1 cellular context compared by ENCODE assay signal in the genomic region with DNA sequence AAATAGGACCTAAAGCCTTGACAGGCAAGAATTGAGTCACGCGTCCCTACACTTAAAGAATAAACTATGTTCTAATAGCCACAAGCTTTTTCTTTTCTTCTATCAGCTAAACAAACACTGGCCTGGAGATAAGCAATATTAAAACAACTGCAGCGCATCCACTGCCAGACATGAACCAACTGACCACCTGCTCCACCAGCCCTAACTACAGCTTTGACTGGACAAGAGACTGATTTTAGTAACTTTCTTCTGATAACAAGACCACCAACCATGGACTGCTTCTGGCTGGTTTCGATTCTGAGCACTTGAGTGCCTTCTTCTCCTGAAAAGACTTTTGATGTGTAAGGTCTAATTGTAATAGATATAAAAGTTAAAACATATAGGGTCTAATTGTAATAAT.
A peak's percentile ranks its signal among the peaks of the same experiment; 100 is the strongest.
TF ChIP-seq lines count a peak whose summit lies in the region.

No MANE protein-coding gene starts in this region.

TF ChIP-seq in GM12878, 131 proteins besides CTCF, POLR2A, EP300 and RAD21:
- TF ChIP-seq, protein P1, sequence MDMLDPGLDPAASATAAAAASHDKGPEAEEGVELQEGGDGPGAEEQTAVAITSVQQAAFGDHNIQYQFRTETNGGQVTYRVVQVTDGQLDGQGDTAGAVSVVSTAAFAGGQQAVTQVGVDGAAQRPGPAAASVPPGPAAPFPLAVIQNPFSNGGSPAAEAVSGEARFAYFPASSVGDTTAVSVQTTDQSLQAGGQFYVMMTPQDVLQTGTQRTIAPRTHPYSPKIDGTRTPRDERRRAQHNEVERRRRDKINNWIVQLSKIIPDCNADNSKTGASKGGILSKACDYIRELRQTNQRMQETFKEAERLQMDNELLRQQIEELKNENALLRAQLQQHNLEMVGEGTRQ (IDR thresholded peaks at IDR 0.05; ENCODE audit: borderline replicate concordance, low read depth, low read length) = no peak
- no peak for TF ChIP-seq MYC (IDR thresholded peaks at IDR 0.05; ENCODE audit: insufficient read depth, insufficient read length, insufficient replicate concordance, low read length, severe bottlenecking)
- no peak for TF ChIP-seq STAT3 (IDR thresholded peaks at IDR 0.05; ENCODE audit: low read depth, low read length)
- TF ChIP-seq RUNX3 (IDR thresholded peaks at IDR 0.05; ENCODE audit: low read length) = peak; percentile 81
- TF ChIP-seq, protein P2, sequence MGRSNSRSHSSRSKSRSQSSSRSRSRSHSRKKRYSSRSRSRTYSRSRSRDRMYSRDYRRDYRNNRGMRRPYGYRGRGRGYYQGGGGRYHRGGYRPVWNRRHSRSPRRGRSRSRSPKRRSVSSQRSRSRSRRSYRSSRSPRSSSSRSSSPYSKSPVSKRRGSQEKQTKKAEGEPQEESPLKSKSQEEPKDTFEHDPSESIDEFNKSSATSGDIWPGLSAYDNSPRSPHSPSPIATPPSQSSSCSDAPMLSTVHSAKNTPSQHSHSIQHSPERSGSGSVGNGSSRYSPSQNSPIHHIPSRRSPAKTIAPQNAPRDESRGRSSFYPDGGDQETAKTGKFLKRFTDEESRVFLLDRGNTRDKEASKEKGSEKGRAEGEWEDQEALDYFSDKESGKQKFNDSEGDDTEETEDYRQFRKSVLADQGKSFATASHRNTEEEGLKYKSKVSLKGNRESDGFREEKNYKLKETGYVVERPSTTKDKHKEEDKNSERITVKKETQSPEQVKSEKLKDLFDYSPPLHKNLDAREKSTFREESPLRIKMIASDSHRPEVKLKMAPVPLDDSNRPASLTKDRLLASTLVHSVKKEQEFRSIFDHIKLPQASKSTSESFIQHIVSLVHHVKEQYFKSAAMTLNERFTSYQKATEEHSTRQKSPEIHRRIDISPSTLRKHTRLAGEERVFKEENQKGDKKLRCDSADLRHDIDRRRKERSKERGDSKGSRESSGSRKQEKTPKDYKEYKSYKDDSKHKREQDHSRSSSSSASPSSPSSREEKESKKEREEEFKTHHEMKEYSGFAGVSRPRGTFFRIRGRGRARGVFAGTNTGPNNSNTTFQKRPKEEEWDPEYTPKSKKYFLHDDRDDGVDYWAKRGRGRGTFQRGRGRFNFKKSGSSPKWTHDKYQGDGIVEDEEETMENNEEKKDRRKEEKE (IDR thresholded peaks at IDR 0.05) = no peak
- TF ChIP-seq ZNF384 (IDR thresholded peaks at IDR 0.05; ENCODE audit: borderline replicate concordance, low read depth, low read length) = no peak
- TF ChIP-seq NFYA (IDR thresholded peaks at IDR 0.05; ENCODE audit: borderline replicate concordance, low read depth, low read length) = no peak
- no peak for TF ChIP-seq BMI1 (IDR thresholded peaks at IDR 0.05; ENCODE audit: borderline replicate concordance)
- no peak for TF ChIP-seq SMARCA5 (IDR thresholded peaks at IDR 0.05)
- no peak for TF ChIP-seq FOS (IDR thresholded peaks at IDR 0.05; ENCODE audit: borderline replicate concordance, extremely low read depth, insufficient read length)
- TF ChIP-seq, protein P3, sequence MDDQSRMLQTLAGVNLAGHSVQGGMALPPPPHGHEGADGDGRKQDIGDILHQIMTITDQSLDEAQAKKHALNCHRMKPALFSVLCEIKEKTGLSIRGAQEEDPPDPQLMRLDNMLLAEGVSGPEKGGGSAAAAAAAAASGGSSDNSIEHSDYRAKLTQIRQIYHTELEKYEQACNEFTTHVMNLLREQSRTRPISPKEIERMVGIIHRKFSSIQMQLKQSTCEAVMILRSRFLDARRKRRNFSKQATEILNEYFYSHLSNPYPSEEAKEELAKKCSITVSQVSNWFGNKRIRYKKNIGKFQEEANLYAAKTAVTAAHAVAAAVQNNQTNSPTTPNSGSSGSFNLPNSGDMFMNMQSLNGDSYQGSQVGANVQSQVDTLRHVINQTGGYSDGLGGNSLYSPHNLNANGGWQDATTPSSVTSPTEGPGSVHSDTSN (IDR thresholded peaks at IDR 0.05; ENCODE audit: insufficient replicate concordance, low read depth, low read length) = no peak
- peak; percentile 28; the same call in 1 of the 2 replicates for TF ChIP-seq CREM (IDR thresholded peaks at IDR 0.05; ENCODE audit: low read depth)
- no peak for TF ChIP-seq KDM1A (IDR thresholded peaks at IDR 0.05; ENCODE audit: borderline replicate concordance)
- TF ChIP-seq BCL11A (IDR thresholded peaks at IDR 0.05; ENCODE audit: low read depth, low read length) = peak; percentile 83
- TF ChIP-seq EED (IDR thresholded peaks at IDR 0.05; ENCODE audit: low read depth) = no peak
- TF ChIP-seq, protein P4, sequence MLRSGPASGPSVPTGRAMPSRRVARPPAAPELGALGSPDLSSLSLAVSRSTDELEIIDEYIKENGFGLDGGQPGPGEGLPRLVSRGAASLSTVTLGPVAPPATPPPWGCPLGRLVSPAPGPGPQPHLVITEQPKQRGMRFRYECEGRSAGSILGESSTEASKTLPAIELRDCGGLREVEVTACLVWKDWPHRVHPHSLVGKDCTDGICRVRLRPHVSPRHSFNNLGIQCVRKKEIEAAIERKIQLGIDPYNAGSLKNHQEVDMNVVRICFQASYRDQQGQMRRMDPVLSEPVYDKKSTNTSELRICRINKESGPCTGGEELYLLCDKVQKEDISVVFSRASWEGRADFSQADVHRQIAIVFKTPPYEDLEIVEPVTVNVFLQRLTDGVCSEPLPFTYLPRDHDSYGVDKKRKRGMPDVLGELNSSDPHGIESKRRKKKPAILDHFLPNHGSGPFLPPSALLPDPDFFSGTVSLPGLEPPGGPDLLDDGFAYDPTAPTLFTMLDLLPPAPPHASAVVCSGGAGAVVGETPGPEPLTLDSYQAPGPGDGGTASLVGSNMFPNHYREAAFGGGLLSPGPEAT (IDR thresholded peaks at IDR 0.05; ENCODE audit: low read depth) = no peak
- TF ChIP-seq NFIC (IDR thresholded peaks at IDR 0.05; ENCODE audit: low read depth, low read length) = peak; percentile 57; the same call in 1 of the 2 replicates
- no peak for TF ChIP-seq NR2C2 (IDR thresholded peaks at IDR 0.05; ENCODE audit: borderline replicate concordance, control insufficient read depth, insufficient read length, low read depth)
- TF ChIP-seq RB1 (IDR thresholded peaks at IDR 0.05; ENCODE audit: borderline replicate concordance) = no peak
- no peak for TF ChIP-seq ZNF274 (IDR thresholded peaks at IDR 0.05; ENCODE audit: insufficient read depth, insufficient read length)
- TF ChIP-seq WRNIP1 (IDR thresholded peaks at IDR 0.05; ENCODE audit: borderline replicate concordance, low read depth, low read length) = no peak
- no peak for TF ChIP-seq NFXL1 (IDR thresholded peaks at IDR 0.05; ENCODE audit: borderline replicate concordance)
- TF ChIP-seq HDAC6 (IDR thresholded peaks at IDR 0.05; ENCODE audit: unreplicated experiment) = no peak
- TF ChIP-seq MTA2 (IDR thresholded peaks at IDR 0.05; ENCODE audit: low read depth) = no peak
- TF ChIP-seq NR2C1 (IDR thresholded peaks at IDR 0.05) = no peak
- no peak for TF ChIP-seq SRF (IDR thresholded peaks at IDR 0.05; ENCODE audit: low read depth in 2 of 2, low read length in 2 of 2)
- no peak for TF ChIP-seq EZH2 (IDR thresholded peaks at IDR 0.05; ENCODE audit: borderline replicate concordance, control insufficient read depth, low read depth, low read length)
- TF ChIP-seq, protein P5, sequence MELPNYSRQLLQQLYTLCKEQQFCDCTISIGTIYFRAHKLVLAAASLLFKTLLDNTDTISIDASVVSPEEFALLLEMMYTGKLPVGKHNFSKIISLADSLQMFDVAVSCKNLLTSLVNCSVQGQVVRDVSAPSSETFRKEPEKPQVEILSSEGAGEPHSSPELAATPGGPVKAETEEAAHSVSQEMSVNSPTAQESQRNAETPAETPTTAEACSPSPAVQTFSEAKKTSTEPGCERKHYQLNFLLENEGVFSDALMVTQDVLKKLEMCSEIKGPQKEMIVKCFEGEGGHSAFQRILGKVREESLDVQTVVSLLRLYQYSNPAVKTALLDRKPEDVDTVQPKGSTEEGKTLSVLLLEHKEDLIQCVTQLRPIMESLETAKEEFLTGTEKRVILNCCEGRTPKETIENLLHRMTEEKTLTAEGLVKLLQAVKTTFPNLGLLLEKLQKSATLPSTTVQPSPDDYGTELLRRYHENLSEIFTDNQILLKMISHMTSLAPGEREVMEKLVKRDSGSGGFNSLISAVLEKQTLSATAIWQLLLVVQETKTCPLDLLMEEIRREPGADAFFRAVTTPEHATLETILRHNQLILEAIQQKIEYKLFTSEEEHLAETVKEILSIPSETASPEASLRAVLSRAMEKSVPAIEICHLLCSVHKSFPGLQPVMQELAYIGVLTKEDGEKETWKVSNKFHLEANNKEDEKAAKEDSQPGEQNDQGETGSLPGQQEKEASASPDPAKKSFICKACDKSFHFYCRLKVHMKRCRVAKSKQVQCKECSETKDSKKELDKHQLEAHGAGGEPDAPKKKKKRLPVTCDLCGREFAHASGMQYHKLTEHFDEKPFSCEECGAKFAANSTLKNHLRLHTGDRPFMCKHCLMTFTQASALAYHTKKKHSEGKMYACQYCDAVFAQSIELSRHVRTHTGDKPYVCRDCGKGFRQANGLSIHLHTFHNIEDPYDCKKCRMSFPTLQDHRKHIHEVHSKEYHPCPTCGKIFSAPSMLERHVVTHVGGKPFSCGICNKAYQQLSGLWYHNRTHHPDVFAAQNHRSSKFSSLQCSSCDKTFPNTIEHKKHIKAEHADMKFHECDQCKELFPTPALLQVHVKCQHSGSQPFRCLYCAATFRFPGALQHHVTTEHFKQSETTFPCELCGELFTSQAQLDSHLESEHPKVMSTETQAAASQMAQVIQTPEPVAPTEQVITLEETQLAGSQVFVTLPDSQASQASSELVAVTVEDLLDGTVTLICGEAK (IDR thresholded peaks at IDR 0.05; ENCODE audit: borderline replicate concordance) = no peak
- TF ChIP-seq MXI1 (IDR thresholded peaks at IDR 0.05; ENCODE audit: low read depth, low read length) = no peak
- no peak for TF ChIP-seq HDGF (IDR thresholded peaks at IDR 0.05)
- peak; percentile 83 for TF ChIP-seq TCF12 (IDR thresholded peaks at IDR 0.05; ENCODE audit: low read depth, low read length)
- TF ChIP-seq IRF4 (IDR thresholded peaks at IDR 0.05; ENCODE audit: low read depth, low read length) = peak; percentile 82; the same call in 1 of the 2 replicates
- TF ChIP-seq CHD4 (IDR thresholded peaks at IDR 0.05) = no peak
- no peak for TF ChIP-seq BACH1 (IDR thresholded peaks at IDR 0.05; ENCODE audit: borderline replicate concordance)
- TF ChIP-seq, protein P6, sequence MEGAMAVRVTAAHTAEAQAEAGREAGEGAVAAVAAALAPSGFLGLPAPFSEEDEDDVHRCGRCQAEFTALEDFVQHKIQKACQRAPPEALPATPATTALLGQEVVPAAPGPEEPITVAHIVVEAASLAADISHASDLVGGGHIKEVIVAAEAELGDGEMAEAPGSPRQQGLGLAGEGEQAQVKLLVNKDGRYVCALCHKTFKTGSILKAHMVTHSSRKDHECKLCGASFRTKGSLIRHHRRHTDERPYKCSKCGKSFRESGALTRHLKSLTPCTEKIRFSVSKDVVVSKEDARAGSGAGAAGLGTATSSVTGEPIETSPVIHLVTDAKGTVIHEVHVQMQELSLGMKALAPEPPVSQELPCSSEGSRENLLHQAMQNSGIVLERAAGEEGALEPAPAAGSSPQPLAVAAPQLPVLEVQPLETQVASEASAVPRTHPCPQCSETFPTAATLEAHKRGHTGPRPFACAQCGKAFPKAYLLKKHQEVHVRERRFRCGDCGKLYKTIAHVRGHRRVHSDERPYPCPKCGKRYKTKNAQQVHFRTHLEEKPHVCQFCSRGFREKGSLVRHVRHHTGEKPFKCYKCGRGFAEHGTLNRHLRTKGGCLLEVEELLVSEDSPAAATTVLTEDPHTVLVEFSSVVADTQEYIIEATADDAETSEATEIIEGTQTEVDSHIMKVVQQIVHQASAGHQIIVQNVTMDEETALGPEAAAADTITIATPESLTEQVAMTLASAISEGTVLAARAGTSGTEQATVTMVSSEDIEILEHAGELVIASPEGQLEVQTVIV (IDR thresholded peaks at IDR 0.05; ENCODE audit: borderline replicate concordance, partially characterized antibody) = no peak
- TF ChIP-seq, protein P7, sequence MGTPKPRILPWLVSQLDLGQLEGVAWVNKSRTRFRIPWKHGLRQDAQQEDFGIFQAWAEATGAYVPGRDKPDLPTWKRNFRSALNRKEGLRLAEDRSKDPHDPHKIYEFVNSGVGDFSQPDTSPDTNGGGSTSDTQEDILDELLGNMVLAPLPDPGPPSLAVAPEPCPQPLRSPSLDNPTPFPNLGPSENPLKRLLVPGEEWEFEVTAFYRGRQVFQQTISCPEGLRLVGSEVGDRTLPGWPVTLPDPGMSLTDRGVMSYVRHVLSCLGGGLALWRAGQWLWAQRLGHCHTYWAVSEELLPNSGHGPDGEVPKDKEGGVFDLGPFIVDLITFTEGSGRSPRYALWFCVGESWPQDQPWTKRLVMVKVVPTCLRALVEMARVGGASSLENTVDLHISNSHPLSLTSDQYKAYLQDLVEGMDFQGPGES (IDR thresholded peaks at IDR 0.05) = no peak
- TF ChIP-seq TBL1XR1 (IDR thresholded peaks at IDR 0.05; ENCODE audit: low read depth, low read length) = no peak
- no peak for TF ChIP-seq STAT1 (conservative IDR thresholded peaks at IDR 0.05)
- no peak for TF ChIP-seq CBFB (IDR thresholded peaks at IDR 0.05; ENCODE audit: low read depth)
- 0 out of 2 replicates have a peak, but pooled peaks have one; percentile 22 for TF ChIP-seq TCF3 (IDR thresholded peaks at IDR 0.05; ENCODE audit: borderline replicate concordance, insufficient read depth, low read depth, low read length)
- TF ChIP-seq SUZ12 (IDR thresholded peaks at IDR 0.05; ENCODE audit: unreplicated experiment) = no peak
- TF ChIP-seq JUNB (IDR thresholded peaks at IDR 0.05) = peak; percentile 87
- no peak for TF ChIP-seq TAF1 (IDR thresholded peaks at IDR 0.05; ENCODE audit: borderline replicate concordance, low read depth, low read length)
- TF ChIP-seq HCFC1 (IDR thresholded peaks at IDR 0.05; ENCODE audit: low read length) = no peak
